21 cellular contexts compared by ENCODE assay signal in genomic region chr5:75016896-75017295, GRCh38. TPM values are rescaled to one million over a fixed set of nuclear protein-coding genes. Genes with fewer than 3 reads are reported as not detected.
"Had no signal": no experiment of that assay in that cellular context is flagged by ENCODE, and none has a peak within 500 bp of the region (broad histone marks: within the 10 kb centered on the region; RNA-seq: fewer than 3 reads in every experiment).

No MANE protein-coding gene starts in this region.

- H3K79me2 ChIP-seq: hepatocyte had no signal

- H3K4me2 ChIP-seq: hepatocyte had no signal

- H3K27me3 ChIP-seq: hepatocyte, right atrium auricular region, sigmoid colon, stomach had no signal

- DNase-seq: effector CD4-positive, alpha-beta T cell; endodermal cell; foreskin melanocyte; head of caudate nucleus; kidney; left colon; mesendoderm; naive thymus-derived CD4-positive, alpha-beta T cell; nephron progenitor cell; psoas muscle; sigmoid colon; stimulated activated naive CD4-positive, alpha-beta T cell; stomach; substantia nigra; trophoblast cell had no signal

- H3K4me1 ChIP-seq: psoas muscle, right atrium auricular region, sigmoid colon had no signal

- H3K36me3 ChIP-seq: right atrium auricular region, sigmoid colon, stomach, thoracic aorta had no signal

- H3K9me3 ChIP-seq: psoas muscle, sigmoid colon, stomach had no signal

- H2AFZ ChIP-seq: hepatocyte had no signal

- FAIRE-seq: endothelial cell of umbilical vein, kidney had no signal

- H3K27ac ChIP-seq: coronary artery, hepatocyte, psoas muscle, right atrium auricular region, sigmoid colon, skin epidermis, stomach, thoracic aorta had no signal

- H3K4me3 ChIP-seq: coronary artery, hepatocyte, psoas muscle, right atrium auricular region, sigmoid colon, skin epidermis, stomach, thoracic aorta had no signal

RNA-seq across cellular contexts. Expression of gene GCNT4, which starts 35.5 kb away (rescaled TPM):
- total RNA-seq: endothelial cell of umbilical vein had no signal
- polyA plus RNA-seq: endothelial cell of umbilical vein had no signal
